In the genomic region with DNA sequence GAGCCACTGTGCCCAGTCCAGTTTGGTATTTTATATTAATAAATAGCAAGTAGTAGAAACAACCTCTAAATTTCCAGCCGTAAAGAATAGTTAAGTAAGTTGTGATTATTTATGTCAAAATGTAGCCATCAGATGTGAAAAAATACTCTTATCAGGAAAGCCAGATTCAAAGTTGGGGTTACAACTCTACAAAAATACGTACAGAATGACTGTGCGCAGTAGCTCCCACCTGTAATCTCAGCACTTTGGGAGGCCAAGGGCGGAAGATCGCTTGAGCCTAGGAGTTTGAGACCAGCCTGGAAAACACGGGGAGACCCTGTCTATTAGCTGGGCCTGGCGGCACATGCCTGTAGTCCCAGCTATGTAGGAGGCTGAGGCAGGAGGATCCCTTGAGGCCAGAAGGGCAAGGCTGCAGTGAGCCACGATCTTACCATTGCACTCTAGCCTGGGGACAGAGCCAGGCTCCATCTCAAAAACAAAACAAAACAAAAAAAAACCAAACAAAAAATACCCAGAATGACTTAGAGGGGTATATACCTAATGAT, we compare ENCODE assay signal across 1 cellular context.
TF ChIP-seq lines count a peak whose summit lies in the region.

No MANE protein-coding gene starts in this region.

TF ChIP-seq in endothelial cell of umbilical vein, 7 proteins besides CTCF, POLR2A, EP300 and RAD21:
- no peak for TF ChIP-seq JUN (IDR thresholded peaks at IDR 0.05; ENCODE audit: borderline replicate concordance, insufficient read depth, insufficient read length, low read depth)
- no peak for TF ChIP-seq FOS (IDR thresholded peaks at IDR 0.05; ENCODE audit: borderline replicate concordance, insufficient read depth, low read length)
- no peak for TF ChIP-seq EZH2 (IDR thresholded peaks at IDR 0.05; ENCODE audit: borderline replicate concordance, low read depth, low read length, severe bottlenecking)
